16 cellular contexts compared by ENCODE assay signal in the genomic region with DNA sequence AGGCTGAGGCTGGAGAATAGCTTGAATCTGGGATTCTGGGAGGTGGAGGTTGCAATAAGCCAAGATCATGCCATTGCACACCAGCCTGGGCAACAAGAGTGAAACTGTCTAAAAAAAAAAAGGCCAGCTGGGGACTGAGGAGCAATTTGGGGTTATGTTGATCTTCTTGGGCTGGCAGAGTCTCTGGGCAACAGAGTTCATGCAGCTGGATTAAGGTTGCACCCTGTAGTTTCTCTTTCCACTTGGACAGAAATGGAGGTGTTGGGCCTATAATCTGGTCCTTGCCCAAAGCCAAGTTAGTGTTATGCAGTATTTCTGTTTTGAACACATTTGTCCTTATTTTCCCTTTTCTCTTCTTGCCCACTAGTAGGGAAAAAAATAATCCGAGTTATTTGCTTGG.
DNase-seq lines count a peak whose midpoint lies in the region; ATAC-seq and TF ChIP-seq lines count a peak whose summit lies in the region.
"Had no signal": no experiment of that assay in that cellular context is flagged by ENCODE, and none has a peak within 500 bp of the region (broad histone marks: within the 10 kb centered on the region; RNA-seq: fewer than 3 reads in every experiment).

No MANE protein-coding gene starts in this region.

- H4K20me1 ChIP-seq in DND-41 (ENCODE audit: insufficient read depth, low read length) = no peaks in the 10 kb centered on the region
- H4K20me1 ChIP-seq in mammary epithelial cell (ENCODE audit: insufficient read depth, low read length) = no peaks in the 10 kb centered on the region

- TF ChIP-seq CTCF in DND-41 (IDR thresholded peaks at IDR 0.05; ENCODE audit: borderline replicate concordance, extremely low read depth, low read length, poor library complexity, severe bottlenecking) (no peak), mammary epithelial cell (conservative IDR thresholded peaks at IDR 0.05 in 1 of 2, IDR thresholded peaks at IDR 0.05 in 1 of 2; ENCODE audit: extremely low read depth in 1 of 2, insufficient read depth in 1 of 2, low read depth in 1 of 2, low read length in 2 of 2) (no peak)

- peaks cover 6% of the 10 kb centered on the region; the same call in 1 of the 2 replicates for H3K36me3 ChIP-seq in DND-41 (ENCODE audit: insufficient read depth, low read length)
- peaks cover 13% of the 10 kb centered on the region for H3K36me3 ChIP-seq in HUES6 (ENCODE audit: control insufficient read depth, insufficient read depth, low read length)
- H3K36me3 ChIP-seq in mammary epithelial cell (ENCODE audit: insufficient read depth, low read length) = no peaks in the 10 kb centered on the region
- no peaks in the 10 kb centered on the region for H3K36me3 ChIP-seq in skeletal muscle satellite cell (ENCODE audit: insufficient read depth, low read length)
- H3K36me3 ChIP-seq: MG63 had no signal

- H2AFZ ChIP-seq in DND-41 (ENCODE audit: low read depth, low read length) (no peak overlapping the region), mammary epithelial cell (ENCODE audit: low read depth, low read length) (peak overlapping the region; percentile 42)

- H3K4me2 ChIP-seq in DND-41 (ENCODE audit: insufficient read depth, low read length) (0 out of 2 replicates have a peak overlapping the region, but pooled peaks have one; percentile 10), mammary epithelial cell (ENCODE audit: insufficient read depth, low read depth, low read length) (no peak overlapping the region), skeletal muscle satellite cell (ENCODE audit: low read length) (peak overlapping the region; percentile 65)

- peak overlapping the region; percentile 77 for H3K27ac ChIP-seq in DND-41 (ENCODE audit: low read length)
- peak overlapping the region; percentile 12; the same call in 1 of the 2 replicates for H3K27ac ChIP-seq in HUES6 (ENCODE audit: low read depth, low read length)
- H3K27ac ChIP-seq in mammary epithelial cell (ENCODE audit: insufficient read depth, low read depth, low read length) = no peak overlapping the region
- H3K27ac ChIP-seq: HL-60 had no signal

- CTCF ChIA-PET in mammary epithelial cell (lab: Charles Lee; ENCODE audit: low non-redundant PET) = no interaction called here

- peaks cover 35% of the 10 kb centered on the region for H3K4me1 ChIP-seq in DND-41 (ENCODE audit: insufficient read depth, low read length)
- peaks cover 26% of the 10 kb centered on the region for H3K4me1 ChIP-seq in HUES6 (ENCODE audit: control insufficient read depth, insufficient read depth, low read length)
- H3K4me1 ChIP-seq in mammary epithelial cell (ENCODE audit: insufficient read depth, low read length) = peaks cover 4% of the 10 kb centered on the region
- H3K4me1 ChIP-seq in skeletal muscle satellite cell (ENCODE audit: control insufficient read depth, insufficient read depth, low read length) = peaks cover 23% of the 10 kb centered on the region

- H3K4me3 ChIP-seq in DND-41 (ENCODE audit: low read depth in 1 of 2, low read length in 2 of 2) = no peak overlapping the region
- no peak overlapping the region for H3K4me3 ChIP-seq in HUES6 (ENCODE audit: low read depth, low read length)
- no peak overlapping the region for H3K4me3 ChIP-seq in mammary epithelial cell (replicated peaks in 1 of 3; ENCODE audit: insufficient read depth in 1 of 3, low read depth in 2 of 3, low read length in 3 of 3)
- H3K4me3 ChIP-seq in skeletal muscle satellite cell (ENCODE audit: low read length) = no peak overlapping the region
- H3K4me3 ChIP-seq: MG63 had no signal

- H3K27me3 ChIP-seq in DND-41 (ENCODE audit: insufficient read depth, low read length, poor library complexity) (no peaks in the 10 kb centered on the region), HUES6 (ENCODE audit: control insufficient read depth, insufficient read depth, low read length) (no peaks in the 10 kb centered on the region), mammary epithelial cell (ENCODE audit: insufficient read depth, low read length) (no peaks in the 10 kb centered on the region), skeletal muscle satellite cell (ENCODE audit: control insufficient read depth, insufficient read depth, low read length) (no peaks in the 10 kb centered on the region)
- H3K27me3 ChIP-seq: MG63 had no signal

- H3K79me2 ChIP-seq in DND-41 (ENCODE audit: insufficient read depth, low read length) (peaks cover 7% of the 10 kb centered on the region), mammary epithelial cell (ENCODE audit: insufficient read depth, low read length) (no peaks in the 10 kb centered on the region)

- no TSS peak for BruUV-seq in mammary epithelial cell (replicated peaks; lab: Mats Ljungman, UMichigan)

- intact Hi-C loops in mammary epithelial cell (cut with micrococcal nuclease) = no loop called here

- ATAC-seq in DND-41 (ENCODE audit: insufficient read depth, low read depth) = peak; percentile 74
- ATAC-seq in HG02840 (IDR thresholded peaks at IDR 0.05; ENCODE audit: low FRiP score, unreplicated experiment) = no peak

- 0% methylated on average over 1 of the region's 1 CpG for WGBS in mammary epithelial cell (ENCODE audit: low coverage, missing lambda C conversion rate)

- in situ Hi-C loops in mammary epithelial cell (cut with MboI; ENCODE audit: low sequenced_read_pairs in 2 of 2) = no loop called here

- peak overlapping the region; percentile 29 for H3K9ac ChIP-seq in DND-41 (ENCODE audit: low read depth, low read length)
- no peak overlapping the region for H3K9ac ChIP-seq in HUES6 (ENCODE audit: low read length)
- no peak overlapping the region for H3K9ac ChIP-seq in mammary epithelial cell (ENCODE audit: insufficient read depth, low read length)
- H3K9ac ChIP-seq in skeletal muscle satellite cell (ENCODE audit: low read depth, low read length) = no peak overlapping the region

- peak; percentile 18 for DNase-seq in DND-41
- DNase-seq in mammary epithelial cell = no peak
- DNase-seq in occipital lobe (lab: John Stamatoyannopoulos, UW) = no peak
- no peak for DNase-seq in SIG-M5 treated with dmso at 0.1 percent for 504 hours (lab: John Stamatoyannopoulos, UW; ENCODE audit: unreplicated experiment)
- DNase-seq: DMS 273 treated with DMSO at 0.1 percent for 48 hours, KG1, NCI-H1105, NCI-H1694 treated with DMSO at 0.1 percent for 48 hours, NCI-H446, NCI-H748 treated with DMSO at 0.1 percent for 48 hours, SHP77 treated with DMSO at 0.1 percent for 48 hours had no signal

- dilution Hi-C loops in mammary epithelial cell (cut with HindIII; ENCODE audit: low sequenced_read_pairs) = no loop called here

- H3K9me3 ChIP-seq in DND-41 (ENCODE audit: insufficient read depth, low read length, severe bottlenecking) (no peaks in the 10 kb centered on the region), HUES6 (ENCODE audit: control insufficient read depth, insufficient read depth, low read depth, low read length) (no peaks in the 10 kb centered on the region), mammary epithelial cell (replicated peaks; ENCODE audit: insufficient read depth, low read length) (no peaks in the 10 kb centered on the region), skeletal muscle satellite cell (replicated peaks; ENCODE audit: low read length) (no peaks in the 10 kb centered on the region)
- H3K9me3 ChIP-seq: MG63 had no signal
